ENCODE assay signal across 28 cellular contexts in the genomic region with DNA sequence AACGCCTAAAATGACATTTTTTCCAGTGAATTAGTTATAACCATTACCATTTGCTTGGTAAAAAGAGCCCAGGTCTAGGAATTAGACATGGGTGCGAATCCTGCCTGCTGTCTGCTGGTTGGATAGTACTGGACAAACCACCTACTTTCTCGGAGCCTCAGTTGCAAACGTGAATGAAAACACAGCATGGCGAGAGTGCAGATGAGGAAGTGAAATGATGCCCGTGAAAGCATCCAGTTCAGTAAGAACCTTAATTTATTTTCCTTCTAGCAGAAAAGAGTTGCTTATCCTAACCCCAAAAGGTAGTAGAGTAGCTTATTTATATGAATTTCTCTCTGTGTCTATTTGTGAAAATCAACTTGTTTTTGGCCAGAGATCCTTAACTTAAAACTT.
DNase-seq lines count a peak whose midpoint lies in the region; ATAC-seq and TF ChIP-seq lines count a peak whose summit lies in the region.
"Had no signal": no experiment of that assay in that cellular context is flagged by ENCODE, and none has a peak within 500 bp of the region (broad histone marks: within the 10 kb centered on the region; RNA-seq: fewer than 3 reads in every experiment).

No MANE protein-coding gene starts in this region.

- peak overlapping the region; percentile 96; the same call in 1 of the 2 replicates for H2AFZ ChIP-seq in SK-N-SH (ENCODE audit: low read depth)
- H2AFZ ChIP-seq: PC-9 had no signal

- no peaks in the 10 kb centered on the region for H4K20me1 ChIP-seq in SK-N-SH (ENCODE audit: insufficient read depth)

- no peaks in the 10 kb centered on the region for H3K9me2 ChIP-seq in SK-N-SH

- DNase-seq in SK-N-SH (no peak), RWPE2 (ENCODE audit: low spot score) (no peak), foreskin keratinocyte (no peak), SKM-1 treated with dmso at 0.1 percent for 144 hours (lab: John Stamatoyannopoulos, UW; ENCODE audit: unreplicated experiment) (no peak), spleen (no peak)
- DNase-seq: 8988T; activated CD4-positive, alpha-beta T cell treated with anti-CD3 and anti-CD28 coated beads, Interleukin-2, amount 50 U/mL, for 48 hours; activated CD4-positive, CD25-positive, alpha-beta regulatory T cell treated with anti-CD3 and anti-CD28 coated beads, Interleukin-2, amount 50 U/mL, for 72 hours; activated naive CD4-positive, alpha-beta T cell treated with anti-CD3 and anti-CD28 coated beads for 36 hours; DMS79 treated with DMSO at 0.1 percent for 48 hours; dorsolateral prefrontal cortex; mucosa of descending colon; NCI-H1092; NCI-H1694 treated with DMSO at 0.1 percent for 48 hours; NCI-H2171; NCI-H524; PC-9; Right ventricle myocardium superior; sigmoid colon; substantia nigra; trophoblast cell had no signal

- no peaks in the 10 kb centered on the region for H3K27me3 ChIP-seq in SK-N-SH (ENCODE audit: insufficient read depth)
- H3K27me3 ChIP-seq in RWPE2 (ENCODE audit: insufficient read depth, poor library complexity, severe bottlenecking): no peaks in the 10 kb centered on the region
- no peaks in the 10 kb centered on the region for H3K27me3 ChIP-seq in foreskin keratinocyte
- no peaks in the 10 kb centered on the region for H3K27me3 ChIP-seq in spleen (replicated peaks in 1 of 7)
- H3K27me3 ChIP-seq: adrenal gland, gastroesophageal sphincter, sigmoid colon had no signal

- H3F3A ChIP-seq in SK-N-SH (replicated peaks; ENCODE audit: insufficient read depth): peaks cover 13% of the 10 kb centered on the region

- no peak for TF ChIP-seq RAD21 in SK-N-SH (IDR thresholded peaks at IDR 0.05; ENCODE audit: low read length)

- TF ChIP-seq POLR2A in spleen (IDR thresholded peaks at IDR 0.05): no peak

- H3K4me2 ChIP-seq in SK-N-SH: no peak overlapping the region

- 94% methylated on average over 6 of the region's 6 CpGs for WGBS in SK-N-SH (ENCODE audit: low lambda C conversion rate)
- WGBS in spleen, 5 donors: 79 to 88% (median 83%) methylated on average over 6 of the region's 6 CpGs

- H3K4me1 ChIP-seq in SK-N-SH (ENCODE audit: control insufficient read depth in 1 of 2, insufficient read depth in 2 of 2, low read depth in 1 of 2, low read length in 1 of 2): peaks cover 0 to 23% of the 10 kb centered on the region in 2 experiments; a peak in 1 of 4 replicates
- peaks cover 54% of the 10 kb centered on the region for H3K4me1 ChIP-seq in RWPE2 (ENCODE audit: insufficient read depth, poor library complexity, severe bottlenecking)
- H3K4me1 ChIP-seq in foreskin keratinocyte: peaks cover 41% of the 10 kb centered on the region
- H3K4me1 ChIP-seq in spleen: no peaks in the 10 kb centered on the region
- H3K4me1 ChIP-seq: adrenal gland, gastroesophageal sphincter, HAP-1 had no signal

- H3K4me3 ChIP-seq in SK-N-SH (ENCODE audit: low read depth in 2 of 2, low read length in 1 of 2) (no peak overlapping the region), RWPE2 (ENCODE audit: severe bottlenecking) (no peak overlapping the region), spleen (no peak overlapping the region)
- H3K4me3 ChIP-seq: adrenal gland, dorsolateral prefrontal cortex, gastroesophageal sphincter, HAP-1, lung, mucosa of descending colon, PC-9, sigmoid colon had no signal

- no peak for TF ChIP-seq EP300 in SK-N-SH (IDR thresholded peaks at IDR 0.05; ENCODE audit: borderline replicate concordance in 1 of 2, low read depth in 1 of 2, low read length in 1 of 2)

- H3K27ac ChIP-seq in SK-N-SH (ENCODE audit: low read depth in 2 of 2, low read length in 1 of 2) (peak overlapping the region in 1 of 2 experiments; percentile 82; a peak in 2 of 4 replicates), RWPE2 (ENCODE audit: poor library complexity, severe bottlenecking) (peak overlapping the region; percentile 75), foreskin keratinocyte (peak overlapping the region; percentile 81), spleen (no peak overlapping the region)
- H3K27ac ChIP-seq: adrenal gland, dorsolateral prefrontal cortex, gastroesophageal sphincter, sigmoid colon had no signal

- POLR2A ChIA-PET in SK-N-SH (lab: Yijun Ruan, JAX): no interaction called here

- ATAC-seq in SK-N-SH treated with all-trans-retinoic acid at 6 μM for 48 hours: no peak
- no peak for ATAC-seq in RWPE2 (ENCODE audit: low read depth)
- no peak for ATAC-seq in foreskin keratinocyte
- no peak for ATAC-seq in GM18498 (IDR thresholded peaks at IDR 0.05; ENCODE audit: unreplicated experiment)
- no peak for ATAC-seq in GM18867 (IDR thresholded peaks at IDR 0.05; ENCODE audit: unreplicated experiment)
- ATAC-seq: gastroesophageal sphincter, mucosa of descending colon had no signal

- H3K36me3 ChIP-seq in SK-N-SH (replicated peaks in 1 of 2; ENCODE audit: control insufficient read depth in 1 of 2, insufficient read depth in 2 of 2, low read length in 1 of 2): no peaks in the 10 kb centered on the region
- no peaks in the 10 kb centered on the region for H3K36me3 ChIP-seq in RWPE2 (ENCODE audit: low read depth)
- H3K36me3 ChIP-seq in spleen: no peaks in the 10 kb centered on the region
- H3K36me3 ChIP-seq: adrenal gland, gastroesophageal sphincter, HAP-1, sigmoid colon had no signal

- intact Hi-C loops in spleen (cut with DNase I; ENCODE audit: low total_unique reads): no loop called here

- no peak for TF ChIP-seq CTCF in SK-N-SH (IDR thresholded peaks at IDR 0.05)
- no peak for TF ChIP-seq CTCF in RWPE2 (IDR thresholded peaks at IDR 0.05; ENCODE audit: poor library complexity, severe bottlenecking)
- no peak for TF ChIP-seq CTCF in foreskin keratinocyte (conservative IDR thresholded peaks at IDR 0.05)
- TF ChIP-seq CTCF in spleen (IDR thresholded peaks at IDR 0.05 in 8 of 11, conservative IDR thresholded peaks at IDR 0.05 in 3 of 11): no peak

- no peak overlapping the region for H3K9ac ChIP-seq in SK-N-SH

- CTCF ChIA-PET in SK-N-SH (lab: Yijun Ruan, JAX): interaction anchor here (0.6 to 4.4 kb wide), 3 partner anchors 9 to 304 kb away, joined by 3 to 20 read pairs (median 8); no protein-coding TSS in a partner anchor

- no peaks in the 10 kb centered on the region for H3K79me2 ChIP-seq in SK-N-SH (ENCODE audit: insufficient read depth)

- H3K9me3 ChIP-seq in SK-N-SH (no peaks in the 10 kb centered on the region), RWPE2 (ENCODE audit: severe bottlenecking) (no peaks in the 10 kb centered on the region), spleen (no peaks in the 10 kb centered on the region)
- H3K9me3 ChIP-seq: adrenal gland, gastroesophageal sphincter, HAP-1, mucosa of descending colon, sigmoid colon had no signal

TF ChIP-seq in SK-N-SH, 30 proteins besides CTCF, POLR2A, EP300 and RAD21 (continues in another document):
- no peak for TF ChIP-seq CHD2 (IDR thresholded peaks at IDR 0.05; ENCODE audit: low read length, partially characterized antibody)
- TF ChIP-seq RXRA (IDR thresholded peaks at IDR 0.05; ENCODE audit: borderline replicate concordance, low read depth): no peak
- TF ChIP-seq MXI1 (IDR thresholded peaks at IDR 0.05; ENCODE audit: low read depth, low read length): no peak
- TF ChIP-seq POLR2AphosphoS5 (IDR thresholded peaks at IDR 0.05; ENCODE audit: low read depth, low read length): no peak
- no peak for TF ChIP-seq JUND (IDR thresholded peaks at IDR 0.05)
- TF ChIP-seq, protein P1, sequence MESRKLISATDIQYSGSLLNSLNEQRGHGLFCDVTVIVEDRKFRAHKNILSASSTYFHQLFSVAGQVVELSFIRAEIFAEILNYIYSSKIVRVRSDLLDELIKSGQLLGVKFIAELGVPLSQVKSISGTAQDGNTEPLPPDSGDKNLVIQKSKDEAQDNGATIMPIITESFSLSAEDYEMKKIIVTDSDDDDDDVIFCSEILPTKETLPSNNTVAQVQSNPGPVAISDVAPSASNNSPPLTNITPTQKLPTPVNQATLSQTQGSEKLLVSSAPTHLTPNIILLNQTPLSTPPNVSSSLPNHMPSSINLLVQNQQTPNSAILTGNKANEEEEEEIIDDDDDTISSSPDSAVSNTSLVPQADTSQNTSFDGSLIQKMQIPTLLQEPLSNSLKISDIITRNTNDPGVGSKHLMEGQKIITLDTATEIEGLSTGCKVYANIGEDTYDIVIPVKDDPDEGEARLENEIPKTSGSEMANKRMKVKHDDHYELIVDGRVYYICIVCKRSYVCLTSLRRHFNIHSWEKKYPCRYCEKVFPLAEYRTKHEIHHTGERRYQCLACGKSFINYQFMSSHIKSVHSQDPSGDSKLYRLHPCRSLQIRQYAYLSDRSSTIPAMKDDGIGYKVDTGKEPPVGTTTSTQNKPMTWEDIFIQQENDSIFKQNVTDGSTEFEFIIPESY (IDR thresholded peaks at IDR 0.05; ENCODE audit: borderline replicate concordance, low read depth): no peak
- no peak for TF ChIP-seq FOXM1 (IDR thresholded peaks at IDR 0.05; ENCODE audit: low read depth)
- no peak for TF ChIP-seq MEF2A (IDR thresholded peaks at IDR 0.05; ENCODE audit: borderline replicate concordance, low read depth)
- no peak for TF ChIP-seq SMC3 (IDR thresholded peaks at IDR 0.05; ENCODE audit: low read depth, low read length)

TF ChIP-seq in SK-N-SH treated with all-trans-retinoic acid at 6 μM for 48 hours, 23 proteins besides CTCF, POLR2A, EP300 and RAD21:
- TF ChIP-seq ZNF8 (CRISPR knock-in tag; IDR thresholded peaks at IDR 0.05) (no peak), TOX (CRISPR knock-in tag; IDR thresholded peaks at IDR 0.05; ENCODE audit: borderline replicate concordance) (no peak)

Comparison
In these comparisons a context has a peak if more than half of its experiments do, and no peak if none do; other contexts are left out.
1. H3K27ac ChIP-seq: peak in RWPE2 (single experiment) and foreskin keratinocyte (single experiment); none in spleen (0 of 8).